Comparison of ENCODE assay signal across 8 cellular contexts in genomic region chr19:21396893-21397572, GRCh38. TPM values are rescaled to one million over a fixed set of nuclear protein-coding genes. Genes with fewer than 3 reads are reported as not detected.
DNase-seq lines count a peak whose midpoint lies in the region; ATAC-seq and TF ChIP-seq lines count a peak whose summit lies in the region.

TSS of gene ZNF493 (plus strand) at chr19:21397133. CDS start at chr19:21397238, 105 bp downstream.

- H3K36me3 Mint-ChIP-seq in activated B cell treated with CpG ODN at 0.5 μM for 24 hours (ENCODE audit: low read depth) (peaks cover 34% of the 10 kb centered on the region), immature natural killer cell (peaks cover 11 to 15% (median 14%) of the 10 kb centered on the region in 3 donors)

- H3K9me3 ChIP-seq in A673 (ENCODE audit: low read depth, low read length, poor library complexity, severe bottlenecking) = no peaks in the 10 kb centered on the region
- peaks cover 3% of the 10 kb centered on the region for H3K9me3 ChIP-seq in smooth muscle cell (replicated peaks; ENCODE audit: low read depth)

- no peaks in the 10 kb centered on the region for H4K20me1 ChIP-seq in smooth muscle cell (ENCODE audit: low read depth)

- H3K27me3 ChIP-seq in A673 (replicated peaks; ENCODE audit: insufficient read depth, low read depth, low read length, poor library complexity) (no peaks in the 10 kb centered on the region), smooth muscle cell (ENCODE audit: low read depth) (no peaks in the 10 kb centered on the region)

- H3K27ac ChIP-seq in A673 (ENCODE audit: low read depth, low read length, poor library complexity, severe bottlenecking) = peak within 1 kb of the TSS; percentile 60
- H3K27ac ChIP-seq in caudate nucleus (ENCODE audit: low read depth, low read length) = peak within 1 kb of the TSS; percentile 81
- peak within 1 kb of the TSS; percentile 72 for H3K27ac ChIP-seq in smooth muscle cell (ENCODE audit: low read depth)

- peak within 1 kb of the TSS; percentile 60 for H3K4me3 ChIP-seq in A673 (ENCODE audit: low read depth, low read length, poor library complexity, severe bottlenecking)
- H3K4me3 ChIP-seq in smooth muscle cell = peak within 1 kb of the TSS; percentile 92

- WGBS in smooth muscle cell (ENCODE audit: low lambda C conversion rate) = under 1% methylated on average over 31 of the region's 31 CpGs

- no peaks in the 10 kb centered on the region for H3K36me3 ChIP-seq in A673 (ENCODE audit: insufficient read depth, low read length, poor library complexity, severe bottlenecking)
- peaks cover 7% of the 10 kb centered on the region for H3K36me3 ChIP-seq in smooth muscle cell (ENCODE audit: low read depth)

- peak within 1 kb of the TSS; percentile 95 for H2AFZ ChIP-seq in smooth muscle cell (ENCODE audit: low read depth)

- H3K9ac ChIP-seq in smooth muscle cell (ENCODE audit: low read depth) = peak within 1 kb of the TSS; percentile 87

- H3K4me1 ChIP-seq in A673 (ENCODE audit: insufficient read depth, low read length, poor library complexity, severe bottlenecking) (no peaks in the 10 kb centered on the region), smooth muscle cell (ENCODE audit: low read depth) (peaks cover 7% of the 10 kb centered on the region)

- CTCF ChIA-PET in A673 (lab: Charles Lee) (no interaction called here), activated B cell treated with CpG ODN at 0.5 μM for 24 hours (lab: Charles Lee) (interaction anchor here (0.6 kb wide), 1 partner anchor 839 kb away, joined by 3 read pairs; no protein-coding TSS in a partner anchor)

- no peaks in the 10 kb centered on the region for H3K27me3 Mint-ChIP-seq in activated B cell treated with CpG ODN at 0.5 μM for 24 hours
- peaks cover 0 to 6% (median 0%) of the 10 kb centered on the region in 3 donors for H3K27me3 Mint-ChIP-seq in immature natural killer cell (ENCODE audit: low read depth in 3 of 3)

- intact Hi-C loops in A673 (cut with micrococcal nuclease; ENCODE audit: unreplicated experiment) = no loop called here
- intact Hi-C loops in activated B cell treated with CpG ODN at 0.5 μM for 24 hours (cut with micrococcal nuclease) = loop anchor here (1.0 to 10.0 kb wide), 8 partner anchors 39 to 474 kb away; partner anchors contain the start of genes ZNF429, ZNF43, ZNF430 and ZNF431

- H3K27ac Mint-ChIP-seq in activated B cell treated with CpG ODN at 0.5 μM for 24 hours = peak within 1 kb of the TSS; percentile 91
- peak within 1 kb of the TSS; percentile 81 to 97 (median 93) for H3K27ac Mint-ChIP-seq in immature natural killer cell

- H3F3A ChIP-seq in smooth muscle cell (ENCODE audit: low read depth) = no peaks in the 10 kb centered on the region

- H3K79me2 ChIP-seq in smooth muscle cell (ENCODE audit: low read depth) = peaks cover 44% of the 10 kb centered on the region

- H3K4me3 Mint-ChIP-seq in activated B cell treated with CpG ODN at 0.5 μM for 24 hours (peak within 1 kb of the TSS; percentile 99), immature natural killer cell (peak within 1 kb of the TSS; percentile 95 to 100 (median 97))

- POLR2A ChIA-PET in A673 (lab: Charles Lee; ENCODE audit: low non-redundant PET) (no interaction called here), activated B cell treated with CpG ODN at 0.5 μM for 24 hours (lab: Charles Lee) (interaction anchor here (0.6 to 2.1 kb wide), 17 partner anchors 12 to 1495 kb away, joined by 3 to 25 read pairs (median 5); partner anchors contain the start of genes ZNF100, ZNF429, ZNF43 and ZNF431)

- TF ChIP-seq CTCF in A673 (conservative IDR thresholded peaks at IDR 0.05; ENCODE audit: low read depth, low read length) = no peak
- no peak for TF ChIP-seq CTCF in activated B cell treated with CpG ODN at 0.5 μM for 24 hours (IDR thresholded peaks at IDR 0.05)
- no peak for TF ChIP-seq CTCF in smooth muscle cell (IDR thresholded peaks at IDR 0.05; ENCODE audit: borderline replicate concordance, insufficient read depth, poor library complexity, severe bottlenecking)

- H3K9me3 Mint-ChIP-seq in activated B cell treated with CpG ODN at 0.5 μM for 24 hours (peaks cover 14% of the 10 kb centered on the region), immature natural killer cell (peaks cover 0 to 4% (median under 1%) of the 10 kb centered on the region in 6 donors)

- BruUV-seq in A673 (replicated peaks; lab: Mats Ljungman, UMichigan) = no TSS peak

- H3K4me1 Mint-ChIP-seq in activated B cell treated with CpG ODN at 0.5 μM for 24 hours (peaks cover 29% of the 10 kb centered on the region), immature natural killer cell (peaks cover 31 to 52% of the 10 kb centered on the region in 2 donors)

- ATAC-seq in GM18861 (IDR thresholded peaks at IDR 0.05; ENCODE audit: unreplicated experiment) = peak; percentile 99
- ATAC-seq in HG03095 (IDR thresholded peaks at IDR 0.05; ENCODE audit: unreplicated experiment) = peak; percentile 99
- ATAC-seq in activated B cell treated with CpG ODN at 0.5 μM for 24 hours (ENCODE audit: low read depth) = peak; percentile 100

- H3K4me2 ChIP-seq in smooth muscle cell = peak within 1 kb of the TSS; percentile 93

- DNase-seq in A673 (ENCODE audit: low spot score) (peak; percentile 92), NCI-H2171 (lab: John Stamatoyannopoulos, UW) (peak; percentile 94), activated B cell treated with CpG ODN at 0.5 μM for 24 hours (peak; percentile 75), caudate nucleus (lab: John Stamatoyannopoulos, UW) (peak; percentile 46 to 98 (median 93)), immature natural killer cell (peak; percentile 89 to 91 (median 91)), smooth muscle cell (lab: John Stamatoyannopoulos, UW; ENCODE audit: unreplicated experiment) (peak; percentile 45)

RNA-seq across cellular contexts. Expression of gene ZNF493, which starts in this region (rescaled TPM):
- 5.5 and 5.7 TPM in 2 replicates for total RNA-seq in A673 (2021)
- total RNA-seq in activated B cell treated with CpG ODN at 0.5 μM for 24 hours = 45.0 and 52.7 TPM in 2 replicates
- polyA plus RNA-seq in immature natural killer cell = 10 to 100 TPM; 17.0 to 24.0 (median 18.3) TPM
- 20.3 and 23.9 TPM in 2 replicates for total RNA-seq in smooth muscle cell
- polyA plus RNA-seq in smooth muscle cell = 2.6 and 8.2 TPM in 2 replicates

Comparison
In these comparisons a context has a peak if more than half of its experiments do, and no peak if none do; other contexts are left out.
1. Peak in every context shown above with its lines: DNase-seq, ATAC-seq, H3K4me3 ChIP-seq and H3K27ac ChIP-seq.